ENCODE assay signal across 21 cellular contexts in genomic region chr12:41850046-41850445, GRCh38.
DNase-seq lines count a peak whose midpoint lies in the region; ATAC-seq, FAIRE-seq and TF ChIP-seq lines count a peak whose summit lies in the region.
"Had no signal": no experiment of that assay in that cellular context is flagged by ENCODE, and none has a peak within 500 bp of the region (broad histone marks: within the 10 kb centered on the region; RNA-seq: fewer than 3 reads in every experiment).

No MANE protein-coding gene starts in this region.

- intact Hi-C loops in endothelial cell of umbilical vein (cut with micrococcal nuclease) = no loop called here

- H3K9me3 ChIP-seq in endothelial cell of umbilical vein (replicated peaks; ENCODE audit: control insufficient read depth, insufficient read depth, low read length) = no peaks in the 10 kb centered on the region
- H3K9me3 ChIP-seq: BE2C had no signal

- H3K9me1 ChIP-seq in endothelial cell of umbilical vein (replicated peaks; ENCODE audit: control insufficient read depth, extremely low read depth, insufficient read depth, low read length) = no peaks in the 10 kb centered on the region

- no peak overlapping the region for H3K4me3 Mint-ChIP-seq in T-helper 2 cell treated with Interferon-gamma antibody and Interleukin-4, amounts not matched to agents 5 μg/mL and 100 μg/mL, for 36 hours
- no peak overlapping the region for H3K4me3 Mint-ChIP-seq in activated T-helper 17 cell treated with anti-CD3 and anti-CD28 coated beads, Interleukin-2, amount 50 U/mL, for 72 hours
- H3K4me3 Mint-ChIP-seq: CD4-positive, CD25-positive, alpha-beta regulatory T cell; CD8-positive, alpha-beta memory T cell; H9 had no signal

- H3K9ac ChIP-seq in endothelial cell of umbilical vein (replicated peaks; ENCODE audit: extremely low read depth, insufficient read depth, low read length) = no peak overlapping the region

- no peaks in the 10 kb centered on the region for H3K9me3 Mint-ChIP-seq in T-helper 2 cell treated with Interferon-gamma antibody and Interleukin-4, amounts not matched to agents 5 μg/mL and 100 μg/mL, for 36 hours
- H3K9me3 Mint-ChIP-seq in activated T-helper 17 cell treated with anti-CD3 and anti-CD28 coated beads, Interleukin-2, amount 50 U/mL, for 72 hours = peaks cover 3% of the 10 kb centered on the region

- no TSS peak for BruUV-seq in endothelial cell of umbilical vein (replicated peaks; lab: Mats Ljungman, UMichigan)

- no peak overlapping the region for H3K27ac ChIP-seq in endothelial cell of umbilical vein (ENCODE audit: insufficient read depth, low read depth, low read length)

- no peak for ATAC-seq in HG03571 (IDR thresholded peaks at IDR 0.05; ENCODE audit: unreplicated experiment)
- ATAC-seq in activated T-helper 17 cell treated with anti-CD3 and anti-CD28 coated beads, Interleukin-2, amount 50 U/mL, for 72 hours (replicated peaks) = no peak
- ATAC-seq: GM12878, HepG2 had no signal

- peaks cover 0 to 2% of the 10 kb centered on the region in 2 experiments for H3K27me3 ChIP-seq in endothelial cell of umbilical vein (ENCODE audit: control insufficient read depth in 2 of 2, insufficient read depth in 2 of 2, low read length in 2 of 2)
- H3K27me3 ChIP-seq: BE2C had no signal

- no peaks in the 10 kb centered on the region for H3K36me3 ChIP-seq in endothelial cell of umbilical vein (ENCODE audit: control insufficient read depth in 2 of 2, extremely low read depth in 1 of 2, insufficient read depth in 2 of 2, low read length in 2 of 2)
- H3K36me3 ChIP-seq: BE2C had no signal

- peak; percentile 59 for FAIRE-seq in endothelial cell of umbilical vein (lab: Jason Lieb, UNC)
- FAIRE-seq: GM12878, H1, HepG2 had no signal

- no peak overlapping the region for H3K27ac Mint-ChIP-seq in T-helper 2 cell treated with Interferon-gamma antibody and Interleukin-4, amounts not matched to agents 5 μg/mL and 100 μg/mL, for 36 hours
- H3K27ac Mint-ChIP-seq in activated T-helper 17 cell treated with anti-CD3 and anti-CD28 coated beads, Interleukin-2, amount 50 U/mL, for 72 hours = no peak overlapping the region
- H3K27ac Mint-ChIP-seq: CD4-positive, CD25-positive, alpha-beta regulatory T cell; CD8-positive, alpha-beta memory T cell; H9 had no signal

- POLR2A ChIA-PET in endothelial cell of umbilical vein (lab: Charles Lee) = no interaction called here

- H3K27me3 Mint-ChIP-seq in T-helper 2 cell treated with Interferon-gamma antibody and Interleukin-4, amounts not matched to agents 5 μg/mL and 100 μg/mL, for 36 hours (ENCODE audit: low read depth) = no peaks in the 10 kb centered on the region
- peaks cover 3% of the 10 kb centered on the region for H3K27me3 Mint-ChIP-seq in activated T-helper 17 cell treated with anti-CD3 and anti-CD28 coated beads, Interleukin-2, amount 50 U/mL, for 72 hours

- no peak for TF ChIP-seq POLR2A in endothelial cell of umbilical vein (IDR thresholded peaks at IDR 0.05; ENCODE audit: low read depth, low read length)

- H3K4me1 ChIP-seq in endothelial cell of umbilical vein (ENCODE audit: control insufficient read depth, extremely low read depth, insufficient read depth, low read length) = peaks cover 6% of the 10 kb centered on the region
- H3K4me1 ChIP-seq: BE2C had no signal

- H2AFZ ChIP-seq in endothelial cell of umbilical vein (ENCODE audit: low read depth, low read length) = no peak overlapping the region

- H3K4me1 Mint-ChIP-seq in T-helper 2 cell treated with Interferon-gamma antibody and Interleukin-4, amounts not matched to agents 5 μg/mL and 100 μg/mL, for 36 hours (ENCODE audit: low read depth) = no peaks in the 10 kb centered on the region
- no peaks in the 10 kb centered on the region for H3K4me1 Mint-ChIP-seq in activated T-helper 17 cell treated with anti-CD3 and anti-CD28 coated beads, Interleukin-2, amount 50 U/mL, for 72 hours
- H3K4me1 Mint-ChIP-seq: CD4-positive, CD25-positive, alpha-beta regulatory T cell; CD8-positive, alpha-beta memory T cell; H9 had no signal

- dilution Hi-C loops in endothelial cell of umbilical vein (cut with MboI; ENCODE audit: extremely low pct_ligation_motif_present, low sequenced_read_pairs) = no loop called here

- DNase-seq in AML-193 (lab: John Stamatoyannopoulos, UW) = peak; percentile 7 to 10
- peak; percentile 91 for DNase-seq in NOMO-1 treated with DMSO at 0.1 percent for 48 hours (lab: John Stamatoyannopoulos, UW; ENCODE audit: unreplicated experiment)
- DNase-seq in endothelial cell of umbilical vein (ENCODE audit: low read depth, low spot score) = peak; percentile 73
- DNase-seq in NCI-H748 (lab: John Stamatoyannopoulos, UW; ENCODE audit: unreplicated experiment) = no peak
- no peak for DNase-seq in T-helper 2 cell treated with Interferon-gamma antibody and Interleukin-4, amounts not matched to agents 5 μg/mL and 100 μg/mL, for 36 hours (ENCODE audit: low spot score)
- DNase-seq: 8988T; BE2C; C1 segment of cervical spinal cord; CD4-positive, CD25-positive, alpha-beta regulatory T cell; CD8-positive, alpha-beta memory T cell; COR-L47; DMS 273 treated with DMSO at 0.1 percent for 48 hours; DMS53; DND-41; EL; H9 had no signal

- CTCF ChIA-PET in endothelial cell of umbilical vein (lab: Charles Lee) = interaction anchor here (0.7 to 2.1 kb wide), 3 partner anchors 11 to 174 kb away, joined by 3 to 10 read pairs (median 7); no protein-coding TSS in a partner anchor

- no peaks in the 10 kb centered on the region for H3K36me3 Mint-ChIP-seq in T-helper 2 cell treated with Interferon-gamma antibody and Interleukin-4, amounts not matched to agents 5 μg/mL and 100 μg/mL, for 36 hours (ENCODE audit: low read depth)
- no peaks in the 10 kb centered on the region for H3K36me3 Mint-ChIP-seq in activated T-helper 17 cell treated with anti-CD3 and anti-CD28 coated beads, Interleukin-2, amount 50 U/mL, for 72 hours (ENCODE audit: low read depth)
- H3K36me3 Mint-ChIP-seq: CD4-positive, CD25-positive, alpha-beta regulatory T cell; CD8-positive, alpha-beta memory T cell had no signal

- no peaks in the 10 kb centered on the region for H3K79me2 ChIP-seq in endothelial cell of umbilical vein (ENCODE audit: control insufficient read depth, insufficient read depth, low read length)

- no peak overlapping the region for H3K4me3 ChIP-seq in endothelial cell of umbilical vein (replicated peaks in 1 of 3; ENCODE audit: insufficient read depth in 1 of 3, low read depth in 1 of 3, low read length in 3 of 3)
- H3K4me3 ChIP-seq: GM12878 had no signal

- H3K4me2 ChIP-seq in endothelial cell of umbilical vein (ENCODE audit: insufficient read depth, low read length) = no peak overlapping the region

- H4K20me1 ChIP-seq in endothelial cell of umbilical vein (replicated peaks; ENCODE audit: control insufficient read depth, extremely low read depth, insufficient read depth, low read length) = no peaks in the 10 kb centered on the region

- TF ChIP-seq CTCF in endothelial cell of umbilical vein (IDR thresholded peaks at IDR 0.05; ENCODE audit: extremely low read depth in 1 of 2, insufficient read depth in 1 of 2, low read depth in 1 of 2, low read length in 2 of 2) = no peak

TF ChIP-seq in endothelial cell of umbilical vein, 7 proteins besides CTCF, POLR2A, EP300 and RAD21:
- TF ChIP-seq MYC (IDR thresholded peaks at IDR 0.05; ENCODE audit: low read depth, low read length) (no peak), EZH2 (IDR thresholded peaks at IDR 0.05; ENCODE audit: borderline replicate concordance, low read depth, low read length, severe bottlenecking) (no peak), POLR2AphosphoS5 (IDR thresholded peaks at IDR 0.05; ENCODE audit: insufficient read depth, low read depth, low read length) (no peak), FOS (IDR thresholded peaks at IDR 0.05; ENCODE audit: borderline replicate concordance, insufficient read depth, low read length) (no peak), JUN (IDR thresholded peaks at IDR 0.05; ENCODE audit: borderline replicate concordance, insufficient read depth, insufficient read length, low read depth) (no peak), GATA2 (IDR thresholded peaks at IDR 0.05; ENCODE audit: insufficient read depth, insufficient read length, low read depth, low read length) (no peak)
- TF ChIP-seq, protein P1, sequence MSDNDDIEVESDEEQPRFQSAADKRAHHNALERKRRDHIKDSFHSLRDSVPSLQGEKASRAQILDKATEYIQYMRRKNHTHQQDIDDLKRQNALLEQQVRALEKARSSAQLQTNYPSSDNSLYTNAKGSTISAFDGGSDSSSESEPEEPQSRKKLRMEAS (IDR thresholded peaks at IDR 0.05; ENCODE audit: insufficient read depth, insufficient read length) = no peak

Comparison
In these comparisons a context has a peak if more than half of its experiments do, and no peak if none do; other contexts are left out.
1. DNase-seq: peak in AML-193 (2 of 2), NOMO-1 treated with DMSO at 0.1 percent for 48 hours (single experiment) and endothelial cell of umbilical vein (single experiment); none in NCI-H748 (single experiment) and T-helper 2 cell treated with Interferon-gamma antibody and Interleukin-4, amounts not matched to agents 5 μg/mL and 100 μg/mL, for 36 hours (single experiment).